ENCODE assay signal across 32 cellular contexts in the genomic region with DNA sequence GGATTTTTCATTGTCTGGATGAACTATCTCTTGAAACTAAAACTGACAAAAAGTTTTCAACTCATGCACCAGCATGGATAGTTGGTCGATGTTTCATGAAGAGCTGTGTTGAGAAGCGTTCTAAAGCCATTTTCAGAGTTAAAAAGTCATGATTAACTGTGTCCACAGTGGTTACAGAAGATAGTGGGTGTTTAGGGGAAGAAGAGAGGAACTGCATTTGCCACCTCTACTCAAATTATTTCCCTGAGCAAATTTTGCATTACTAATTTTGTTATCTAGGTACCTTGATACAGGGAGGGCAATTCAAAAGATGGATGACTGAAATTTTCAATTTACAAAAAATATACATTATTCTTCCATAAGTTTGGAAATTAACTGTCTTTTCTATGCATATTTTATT. TPM values are rescaled to one million over a fixed set of nuclear protein-coding genes. Genes with fewer than 3 reads are reported as not detected.
DNase-seq lines count a peak whose midpoint lies in the region; ATAC-seq and TF ChIP-seq lines count a peak whose summit lies in the region.
"Had no signal": no experiment of that assay in that cellular context is flagged by ENCODE, and none has a peak within 500 bp of the region (broad histone marks: within the 10 kb centered on the region; RNA-seq: fewer than 3 reads in every experiment).

No MANE protein-coding gene starts in this region.

- no peaks in the 10 kb centered on the region for H3K27me3 Mint-ChIP-seq in activated CD8-positive, alpha-beta memory T cell treated with anti-CD3 and anti-CD28 coated beads, Interleukin-2, amount 10 ng/mL, durations not matched to agents 7 days and 5 days
- H3K27me3 Mint-ChIP-seq in CD8-positive, alpha-beta memory T cell = no peaks in the 10 kb centered on the region
- peaks cover 2% of the 10 kb centered on the region for H3K27me3 Mint-ChIP-seq in activated CD4-positive, alpha-beta memory T cell treated with anti-CD3 and anti-CD28 coated beads for 36 hours
- H3K27me3 Mint-ChIP-seq in dendritic cell treated with granulocyte-macrophage colony-stimulating factor and Interleukin-4, amounts not matched to agents 40 ng/mL and 50 ng/mL, for 4 days = no peaks in the 10 kb centered on the region
- peaks cover 0 to 13% (median 12%) of the 10 kb centered on the region in 3 donors for H3K27me3 Mint-ChIP-seq in immature natural killer cell (ENCODE audit: low read depth in 3 of 3)
- no peaks in the 10 kb centered on the region for H3K27me3 Mint-ChIP-seq in stimulated activated memory B cell treated with anti-CD40 and anti-IgM and Interleukin-4, amounts not matched to agents 10 μg/mL and 1 μg/mL and 100 μg/mL, for 72 hours
- H3K27me3 Mint-ChIP-seq: effector memory CD8-positive, alpha-beta T cell had no signal

- no peaks in the 10 kb centered on the region for H3K36me3 ChIP-seq in CD8-positive, alpha-beta memory T cell (ENCODE audit: insufficient read depth, low read length)
- no peaks in the 10 kb centered on the region for H3K36me3 ChIP-seq in A673 (ENCODE audit: insufficient read depth, low read length, poor library complexity, severe bottlenecking)
- H3K36me3 ChIP-seq: breast epithelium, left ventricle myocardium inferior, sigmoid colon had no signal

- CTCF ChIA-PET in activated CD8-positive, alpha-beta memory T cell treated with anti-CD3 and anti-CD28 coated beads, Interleukin-2, amount 10 ng/mL, durations not matched to agents 7 days and 5 days (lab: Charles Lee) = no interaction called here
- CTCF ChIA-PET in CD8-positive, alpha-beta memory T cell (lab: Charles Lee) = no interaction called here
- CTCF ChIA-PET in activated CD4-positive, alpha-beta memory T cell treated with anti-CD3 and anti-CD28 coated beads for 36 hours (lab: Charles Lee) = no interaction called here
- CTCF ChIA-PET in A673 (lab: Charles Lee) = no interaction called here

- intact Hi-C loops in activated CD4-positive, alpha-beta memory T cell treated with anti-CD3 and anti-CD28 coated beads for 36 hours (cut with micrococcal nuclease) = loop anchor here (5.0 kb wide), 2 partner anchors 147 to 537 kb away; no protein-coding TSS in a partner anchor
- intact Hi-C loops in dendritic cell treated with granulocyte-macrophage colony-stimulating factor and Interleukin-4, amounts not matched to agents 40 ng/mL and 50 ng/mL, for 4 days (cut with micrococcal nuclease) = no loop called here
- intact Hi-C loops in A673 (cut with micrococcal nuclease; ENCODE audit: unreplicated experiment) = no loop called here

- no peak for ATAC-seq in activated CD8-positive, alpha-beta memory T cell treated with anti-CD3 and anti-CD28 coated beads, Interleukin-2, amount 10 ng/mL, durations not matched to agents 7 days and 5 days
- no peak for ATAC-seq in stimulated activated memory B cell treated with anti-CD40 and anti-IgM and Interleukin-4, amounts not matched to agents 10 μg/mL and 1 μg/mL and 100 μg/mL, for 72 hours
- ATAC-seq: effector memory CD8-positive, alpha-beta T cell; HepG2; Panc1; psoas muscle had no signal

- peaks cover 72% of the 10 kb centered on the region for H3K4me1 Mint-ChIP-seq in activated CD8-positive, alpha-beta memory T cell treated with anti-CD3 and anti-CD28 coated beads, Interleukin-2, amount 10 ng/mL, durations not matched to agents 7 days and 5 days
- H3K4me1 Mint-ChIP-seq in CD8-positive, alpha-beta memory T cell = peaks cover 59 to 89% (median 86%) of the 10 kb centered on the region in 3 donors
- H3K4me1 Mint-ChIP-seq in activated CD4-positive, alpha-beta memory T cell treated with anti-CD3 and anti-CD28 coated beads for 36 hours (ENCODE audit: low read depth) = peaks cover 76% of the 10 kb centered on the region
- H3K4me1 Mint-ChIP-seq in dendritic cell treated with granulocyte-macrophage colony-stimulating factor and Interleukin-4, amounts not matched to agents 40 ng/mL and 50 ng/mL, for 4 days (ENCODE audit: low read depth) = peaks cover 44% of the 10 kb centered on the region
- peaks cover 53 to 66% of the 10 kb centered on the region in 2 donors for H3K4me1 Mint-ChIP-seq in immature natural killer cell
- H3K4me1 Mint-ChIP-seq in stimulated activated memory B cell treated with anti-CD40 and anti-IgM and Interleukin-4, amounts not matched to agents 10 μg/mL and 1 μg/mL and 100 μg/mL, for 72 hours = peaks cover 73% of the 10 kb centered on the region

- peaks cover 32% of the 10 kb centered on the region for H3K4me1 ChIP-seq in CD8-positive, alpha-beta memory T cell (ENCODE audit: insufficient read depth, low read length)
- no peaks in the 10 kb centered on the region for H3K4me1 ChIP-seq in A673 (ENCODE audit: insufficient read depth, low read length, poor library complexity, severe bottlenecking)
- H3K4me1 ChIP-seq: breast epithelium had no signal

- no peaks in the 10 kb centered on the region for H3K27me3 ChIP-seq in CD8-positive, alpha-beta memory T cell (ENCODE audit: insufficient read depth, low read length, poor library complexity, severe bottlenecking)
- H3K27me3 ChIP-seq in A673 (replicated peaks; ENCODE audit: insufficient read depth, low read depth, low read length, poor library complexity) = no peaks in the 10 kb centered on the region
- H3K27me3 ChIP-seq: breast epithelium, sigmoid colon had no signal

- no peak overlapping the region for H3K4me3 ChIP-seq in CD8-positive, alpha-beta memory T cell (ENCODE audit: low read length)
- no peak overlapping the region for H3K4me3 ChIP-seq in A673 (ENCODE audit: low read depth, low read length, poor library complexity, severe bottlenecking)
- H3K4me3 ChIP-seq: breast epithelium, left ventricle myocardium inferior, psoas muscle, sigmoid colon had no signal

- no peaks in the 10 kb centered on the region for H3K9me3 Mint-ChIP-seq in activated CD8-positive, alpha-beta memory T cell treated with anti-CD3 and anti-CD28 coated beads, Interleukin-2, amount 10 ng/mL, durations not matched to agents 7 days and 5 days (ENCODE audit: low read depth)
- H3K9me3 Mint-ChIP-seq in CD8-positive, alpha-beta memory T cell = peaks cover 0 to 2% (median 0%) of the 10 kb centered on the region in 5 donors
- H3K9me3 Mint-ChIP-seq in activated CD4-positive, alpha-beta memory T cell treated with anti-CD3 and anti-CD28 coated beads for 36 hours = peaks cover 5% of the 10 kb centered on the region
- H3K9me3 Mint-ChIP-seq in dendritic cell treated with granulocyte-macrophage colony-stimulating factor and Interleukin-4, amounts not matched to agents 40 ng/mL and 50 ng/mL, for 4 days = no peaks in the 10 kb centered on the region
- H3K9me3 Mint-ChIP-seq in immature natural killer cell = peaks cover 0 to 3% (median 0%) of the 10 kb centered on the region in 6 donors
- H3K9me3 Mint-ChIP-seq in stimulated activated memory B cell treated with anti-CD40 and anti-IgM and Interleukin-4, amounts not matched to agents 10 μg/mL and 1 μg/mL and 100 μg/mL, for 72 hours = peaks cover 3% of the 10 kb centered on the region
- H3K9me3 Mint-ChIP-seq: effector memory CD8-positive, alpha-beta T cell had no signal

- POLR2A ChIA-PET in CD8-positive, alpha-beta memory T cell (lab: Charles Lee) = no interaction called here
- POLR2A ChIA-PET in activated CD4-positive, alpha-beta memory T cell treated with anti-CD3 and anti-CD28 coated beads for 36 hours (lab: Charles Lee) = interaction anchor here (1.0 to 3.1 kb wide), 2 partner anchors 12 to 15 kb away, joined by 7 to 14 read pairs; no protein-coding TSS in a partner anchor
- POLR2A ChIA-PET in A673 (lab: Charles Lee; ENCODE audit: low non-redundant PET) = no interaction called here

- H3K9me3 ChIP-seq in CD8-positive, alpha-beta memory T cell (ENCODE audit: low read length) = no peaks in the 10 kb centered on the region
- no peaks in the 10 kb centered on the region for H3K9me3 ChIP-seq in A673 (ENCODE audit: low read depth, low read length, poor library complexity, severe bottlenecking)
- H3K9me3 ChIP-seq: breast epithelium, psoas muscle, sigmoid colon had no signal

- no peak for TF ChIP-seq CTCF in A673 (conservative IDR thresholded peaks at IDR 0.05; ENCODE audit: low read depth, low read length)

- peaks cover 36% of the 10 kb centered on the region for H3K36me3 Mint-ChIP-seq in activated CD8-positive, alpha-beta memory T cell treated with anti-CD3 and anti-CD28 coated beads, Interleukin-2, amount 10 ng/mL, durations not matched to agents 7 days and 5 days
- peaks cover 0 to 27% (median 0%) of the 10 kb centered on the region in 3 donors for H3K36me3 Mint-ChIP-seq in CD8-positive, alpha-beta memory T cell
- peaks cover 24% of the 10 kb centered on the region for H3K36me3 Mint-ChIP-seq in activated CD4-positive, alpha-beta memory T cell treated with anti-CD3 and anti-CD28 coated beads for 36 hours
- H3K36me3 Mint-ChIP-seq in dendritic cell treated with granulocyte-macrophage colony-stimulating factor and Interleukin-4, amounts not matched to agents 40 ng/mL and 50 ng/mL, for 4 days (ENCODE audit: low read depth) = peaks cover 36% of the 10 kb centered on the region
- H3K36me3 Mint-ChIP-seq in immature natural killer cell = peaks cover 0 to 6% (median 3%) of the 10 kb centered on the region in 3 donors
- peaks cover 42% of the 10 kb centered on the region for H3K36me3 Mint-ChIP-seq in stimulated activated memory B cell treated with anti-CD40 and anti-IgM and Interleukin-4, amounts not matched to agents 10 μg/mL and 1 μg/mL and 100 μg/mL, for 72 hours

- BruUV-seq in A673 (replicated peaks; lab: Mats Ljungman, UMichigan) = no TSS peak

- H3K4me3 Mint-ChIP-seq in activated CD8-positive, alpha-beta memory T cell treated with anti-CD3 and anti-CD28 coated beads, Interleukin-2, amount 10 ng/mL, durations not matched to agents 7 days and 5 days = no peak overlapping the region
- H3K4me3 Mint-ChIP-seq in CD8-positive, alpha-beta memory T cell = peak overlapping the region in 1 of 7 donors; percentile 46
- H3K4me3 Mint-ChIP-seq in activated CD4-positive, alpha-beta memory T cell treated with anti-CD3 and anti-CD28 coated beads for 36 hours = peak overlapping the region; percentile 45
- peak overlapping the region; percentile 13 for H3K4me3 Mint-ChIP-seq in dendritic cell treated with granulocyte-macrophage colony-stimulating factor and Interleukin-4, amounts not matched to agents 40 ng/mL and 50 ng/mL, for 4 days
- no peak overlapping the region for H3K4me3 Mint-ChIP-seq in immature natural killer cell
- H3K4me3 Mint-ChIP-seq in stimulated activated memory B cell treated with anti-CD40 and anti-IgM and Interleukin-4, amounts not matched to agents 10 μg/mL and 1 μg/mL and 100 μg/mL, for 72 hours = no peak overlapping the region
- H3K4me3 Mint-ChIP-seq: effector memory CD8-positive, alpha-beta T cell had no signal

- DNase-seq in activated CD8-positive, alpha-beta memory T cell treated with anti-CD3 and anti-CD28 coated beads, Interleukin-2, amount 10 ng/mL, durations not matched to agents 7 days and 5 days = no peak
- no peak for DNase-seq in activated CD8-positive, alpha-beta memory T cell treated with anti-CD3 and anti-CD28 coated beads, Interleukin-2, amount 50 U/mL, for 48 hours
- no peak for DNase-seq in CD8-positive, alpha-beta memory T cell
- no peak for DNase-seq in activated CD4-positive, alpha-beta memory T cell treated with anti-CD3 and anti-CD28 coated beads for 36 hours
- DNase-seq in immature natural killer cell (no peak), A673 (ENCODE audit: low spot score) (no peak)
- DNase-seq: activated CD4-positive, alpha-beta T cell treated with anti-CD3 and anti-CD28 coated beads for 1 hour; DMS79; effector memory CD8-positive, alpha-beta T cell; erythroblast; GDM1; glutamatergic neuron; islet precursor cell; left ventricle myocardium inferior; NCI-H1092; NCI-H187 treated with DMSO at 0.1 percent for 48 hours; NCI-H2171 treated with DMSO at 0.1 percent for 48 hours; NCI-H524; occipital lobe; psoas muscle; SHP77; sigmoid colon; stimulated activated naive CD4-positive, alpha-beta T cell treated with Interleukin-2 at 50 U/mL for 16 hours had no signal

- no peak overlapping the region for H3K27ac ChIP-seq in CD8-positive, alpha-beta memory T cell (ENCODE audit: low read depth, low read length)
- no peak overlapping the region for H3K27ac ChIP-seq in A673 (ENCODE audit: low read depth, low read length, poor library complexity, severe bottlenecking)
- H3K27ac ChIP-seq: breast epithelium, HL-60, left ventricle myocardium inferior, psoas muscle, sigmoid colon had no signal

- H3K27ac Mint-ChIP-seq in activated CD8-positive, alpha-beta memory T cell treated with anti-CD3 and anti-CD28 coated beads, Interleukin-2, amount 10 ng/mL, durations not matched to agents 7 days and 5 days = peak overlapping the region; percentile 70
- peak overlapping the region in 5 of 8 donors; percentile 53 to 90 (median 72) for H3K27ac Mint-ChIP-seq in CD8-positive, alpha-beta memory T cell
- peak overlapping the region; percentile 77 for H3K27ac Mint-ChIP-seq in activated CD4-positive, alpha-beta memory T cell treated with anti-CD3 and anti-CD28 coated beads for 36 hours
- H3K27ac Mint-ChIP-seq in dendritic cell treated with granulocyte-macrophage colony-stimulating factor and Interleukin-4, amounts not matched to agents 40 ng/mL and 50 ng/mL, for 4 days = peak overlapping the region; percentile 66
- H3K27ac Mint-ChIP-seq in immature natural killer cell = peak overlapping the region in 1 of 6 donors; percentile 58
- no peak overlapping the region for H3K27ac Mint-ChIP-seq in stimulated activated memory B cell treated with anti-CD40 and anti-IgM and Interleukin-4, amounts not matched to agents 10 μg/mL and 1 μg/mL and 100 μg/mL, for 72 hours

RNA-seq across cellular contexts. Expression of a gene that starts 15.5 kb away (rescaled TPM):
- 100 to 1,000 TPM in 1 of 2 experiments, 10 to 100 TPM in 1; 58.9 to 126 TPM for total RNA-seq in activated CD8-positive, alpha-beta memory T cell treated with anti-CD3 and anti-CD28 coated beads, Interleukin-2, amount 10 ng/mL, durations not matched to agents 7 days and 5 days
- total RNA-seq in CD8-positive, alpha-beta memory T cell = 10 to 100 TPM; 82.6 to 83.2 TPM
- polyA plus RNA-seq in CD8-positive, alpha-beta memory T cell = 34.1 TPM
- 10 to 100 TPM; 47.5 to 48.4 TPM for total RNA-seq in activated CD4-positive, alpha-beta memory T cell treated with anti-CD3 and anti-CD28 coated beads for 36 hours
- 10 to 100 TPM; 15.4 to 21.0 (median 19.6) TPM for polyA plus RNA-seq in immature natural killer cell
- not detected in 2 replicates for total RNA-seq in A673 (2021)
- total RNA-seq: HepG2, LHCN-M2, myocyte had no signal
- polyA plus RNA-seq: BJ had no signal

Comparison
In these comparisons a context has a peak if more than half of its experiments do, and no peak if none do; other contexts are left out.
1. H3K4me3 Mint-ChIP-seq: peak in activated CD4-positive, alpha-beta memory T cell treated with anti-CD3 and anti-CD28 coated beads for 36 hours (single experiment) and dendritic cell treated with granulocyte-macrophage colony-stimulating factor and Interleukin-4, amounts not matched to agents 40 ng/mL and 50 ng/mL, for 4 days (single experiment); none in activated CD8-positive, alpha-beta memory T cell treated with anti-CD3 and anti-CD28 coated beads, Interleukin-2, amount 10 ng/mL, durations not matched to agents 7 days and 5 days (single experiment), immature natural killer cell (0 of 5) and stimulated activated memory B cell treated with anti-CD40 and anti-IgM and Interleukin-4, amounts not matched to agents 10 μg/mL and 1 μg/mL and 100 μg/mL, for 72 hours (single experiment).
2. RNA of a gene that starts 15.5 kb away (total RNA-seq): 58.9 to 126 TPM in activated CD8-positive, alpha-beta memory T cell treated with anti-CD3 and anti-CD28 coated beads, Interleukin-2, amount 10 ng/mL, durations not matched to agents 7 days and 5 days, 82.6 to 83.2 TPM in CD8-positive, alpha-beta memory T cell and 47.5 to 48.4 TPM in activated CD4-positive, alpha-beta memory T cell treated with anti-CD3 and anti-CD28 coated beads for 36 hours; not detected in A673; every median in the first group is over 10 times any median in the second.